Comparison of ENCODE assay signal across 16 cellular contexts in genomic region chr11:11587122-11587521, GRCh38.
"Had no signal": no experiment of that assay in that cellular context is flagged by ENCODE, and none has a peak within 500 bp of the region (broad histone marks: within the 10 kb centered on the region; RNA-seq: fewer than 3 reads in every experiment).

No MANE protein-coding gene starts in this region.

- H3K9me3 ChIP-seq: body of pancreas, tibial nerve had no signal

- H3K27ac ChIP-seq: body of pancreas, tibial nerve had no signal

- ATAC-seq: activated CD4-positive, alpha-beta T cell treated with anti-CD3 and anti-CD28 coated beads for 36 hours; body of pancreas; left colon; WTC11 had no signal

- H3K4me3 Mint-ChIP-seq: activated CD4-positive, alpha-beta T cell treated with anti-CD3 and anti-CD28 coated beads for 36 hours; activated naive CD8-positive, alpha-beta T cell; activated T-helper 1 cell treated with anti-CD3 and anti-CD28 coated beads, Interleukin-12 subunit alpha, Interleukin-12 subunit beta, Interleukin-2, Interleukin-4 antibody, amounts not matched to agents 30 ng/mL and 10 ng/mL and 1 ng/mL, durations not matched to agents 14 hours and 24 hours and 36 hours; mesothelial cell of epicardium; nephron; WTC11 had no signal

- H3K4me1 Mint-ChIP-seq: activated CD4-positive, alpha-beta T cell treated with anti-CD3 and anti-CD28 coated beads for 36 hours had no signal

- H3K4me1 ChIP-seq: body of pancreas had no signal

- H3K27ac Mint-ChIP-seq: activated CD4-positive, alpha-beta T cell treated with anti-CD3 and anti-CD28 coated beads for 36 hours; activated naive CD8-positive, alpha-beta T cell; activated T-helper 1 cell treated with anti-CD3 and anti-CD28 coated beads, Interleukin-12 subunit alpha, Interleukin-12 subunit beta, Interleukin-2, Interleukin-4 antibody, amounts not matched to agents 30 ng/mL and 10 ng/mL and 1 ng/mL, durations not matched to agents 14 hours and 24 hours and 36 hours; mesothelial cell of epicardium; nephron; WTC11 had no signal

- H3K27me3 ChIP-seq: body of pancreas, tibial nerve had no signal

- DNase-seq: activated CD4-positive, alpha-beta T cell treated with anti-CD3 and anti-CD28 coated beads for 36 hours; activated CD4-positive, alpha-beta T cell treated with anti-CD3 and anti-CD28 coated beads, Interleukin-2, amount 50 U/mL, for 48 hours; body of pancreas; caudate nucleus; erythroblast; foreskin fibroblast; left colon; posterior cingulate gyrus; retina; stimulated activated naive CD4-positive, alpha-beta T cell treated with Interleukin-2 at 50 U/mL for 16 hours had no signal

- H3K36me3 ChIP-seq: tibial nerve had no signal

- H3K9me3 Mint-ChIP-seq: activated T-helper 1 cell treated with anti-CD3 and anti-CD28 coated beads, Interleukin-12 subunit alpha, Interleukin-12 subunit beta, Interleukin-2, Interleukin-4 antibody, amounts not matched to agents 30 ng/mL and 10 ng/mL and 1 ng/mL, durations not matched to agents 14 hours and 24 hours and 36 hours; mesothelial cell of epicardium; nephron; WTC11 had no signal

- H3K36me3 Mint-ChIP-seq: activated naive CD8-positive, alpha-beta T cell; mesothelial cell of epicardium; WTC11 had no signal

- H3K4me3 ChIP-seq: body of pancreas, tibial nerve had no signal
